ENCODE assay signal across 18 cellular contexts in genomic region chr6:156509496-156509895, GRCh38.
DNase-seq lines count a peak whose midpoint lies in the region; ATAC-seq, FAIRE-seq and TF ChIP-seq lines count a peak whose summit lies in the region.
"Had no signal": no experiment of that assay in that cellular context is flagged by ENCODE, and none has a peak within 500 bp of the region (broad histone marks: within the 10 kb centered on the region; RNA-seq: fewer than 3 reads in every experiment).

No MANE protein-coding gene starts in this region.

- H3K4me1 ChIP-seq in OCI-LY7 (ENCODE audit: insufficient read depth, low read length, poor library complexity, severe bottlenecking) (peaks cover 13% of the 10 kb centered on the region), esophagus muscularis mucosa (no peaks in the 10 kb centered on the region), heart right ventricle (peaks cover 0 to 6% (median 0%) of the 10 kb centered on the region in 9 donors)
- H3K4me1 ChIP-seq: A549, BE2C, BLaER1 had no signal

- FAIRE-seq in urothelium cell line (lab: Jason Lieb, UNC): peak; percentile 68
- FAIRE-seq: A549, GM12891 had no signal

- H3K36me3 ChIP-seq in OCI-LY7 (ENCODE audit: insufficient read depth, low read length): no peaks in the 10 kb centered on the region
- no peaks in the 10 kb centered on the region for H3K36me3 ChIP-seq in esophagus muscularis mucosa
- no peaks in the 10 kb centered on the region for H3K36me3 ChIP-seq in heart right ventricle
- H3K36me3 ChIP-seq: BE2C, BLaER1 had no signal

- POLR2A ChIA-PET in OCI-LY7 (lab: Charles Lee): interaction anchor here (0.6 to 2.2 kb wide), 3 partner anchors 10 to 133 kb away, joined by 3 to 9 read pairs (median 3); no protein-coding TSS in a partner anchor

- H4K20me1 ChIP-seq in OCI-LY7 (ENCODE audit: insufficient read depth, low read length): no peaks in the 10 kb centered on the region
- H4K20me1 ChIP-seq: BLaER1 had no signal

- CTCF ChIA-PET in OCI-LY7 (lab: Charles Lee; ENCODE audit: unreplicated experiment): no interaction called here

- H3K4me3 ChIP-seq in OCI-LY7 (ENCODE audit: low read depth, low read length, poor library complexity, severe bottlenecking) (no peak overlapping the region), esophagus muscularis mucosa (no peak overlapping the region), heart right ventricle (no peak overlapping the region)
- H3K4me3 ChIP-seq: A549, BLaER1 had no signal

- WGBS in esophagus muscularis mucosa: 86% methylated on average over 9 of the region's 9 CpGs
- WGBS in heart right ventricle, 2 donors: 85 to 91% methylated on average over 9 of the region's 9 CpGs

- no peak for TF ChIP-seq EP300 in esophagus muscularis mucosa (IDR thresholded peaks at IDR 0.05)

- no peak for DNase-seq in OCI-LY7 (ENCODE audit: low spot score)
- DNase-seq in esophagus muscularis mucosa (ENCODE audit: extremely low spot score): peak; percentile 64
- no peak for DNase-seq in urothelium cell line (ENCODE audit: low spot score)
- no peak for DNase-seq in Ammon's horn (ENCODE audit: low spot score)
- no peak for DNase-seq in heart right ventricle
- DNase-seq: AML-193; BE2C; C1 segment of cervical spinal cord; CD8-positive, alpha-beta memory T cell; COR-L47; DMS 273 treated with DMSO at 0.1 percent for 48 hours; DMS153; DMS79; DND-41 had no signal

- ATAC-seq in heart right ventricle: no peak
- ATAC-seq: A549 had no signal

- no peak overlapping the region for H2AFZ ChIP-seq in OCI-LY7 (ENCODE audit: low read length)

- H3K4me2 ChIP-seq in OCI-LY7 (ENCODE audit: low read length): peak overlapping the region; percentile 10; the same call in 1 of the 2 replicates
- H3K4me2 ChIP-seq: A549, BLaER1 had no signal

- H3K9me2 ChIP-seq in OCI-LY7 (ENCODE audit: insufficient read depth, low read length): no peaks in the 10 kb centered on the region

- no peaks in the 10 kb centered on the region for H3K79me2 ChIP-seq in OCI-LY7 (ENCODE audit: insufficient read depth, low read depth, low read length)

- no peak for TF ChIP-seq CTCF in OCI-LY7 (conservative IDR thresholded peaks at IDR 0.05; ENCODE audit: low read length)
- TF ChIP-seq CTCF in esophagus muscularis mucosa (IDR thresholded peaks at IDR 0.05): no peak
- no peak for TF ChIP-seq CTCF in heart right ventricle (IDR thresholded peaks at IDR 0.05)

- no peak for TF ChIP-seq POLR2A in esophagus muscularis mucosa (IDR thresholded peaks at IDR 0.05; ENCODE audit: low read depth)

- H3K27ac ChIP-seq in OCI-LY7 (ENCODE audit: low read depth, low read length, poor library complexity, severe bottlenecking) (no peak overlapping the region), esophagus muscularis mucosa (replicated peaks in 1 of 4) (no peak overlapping the region), heart right ventricle (no peak overlapping the region)
- H3K27ac ChIP-seq: 22Rv1, A549, BLaER1 had no signal

- no TSS peak for BruUV-seq in OCI-LY7 (replicated peaks; lab: Mats Ljungman, UMichigan)

- intact Hi-C loops in OCI-LY7 (cut with micrococcal nuclease; ENCODE audit: unreplicated experiment): no loop called here
- intact Hi-C loops in esophagus muscularis mucosa (cut with DNase I): no loop called here
- intact Hi-C loops in heart right ventricle (cut with DNase I): no loop called here

- no peaks in the 10 kb centered on the region for H3K27me3 ChIP-seq in esophagus muscularis mucosa
- H3K27me3 ChIP-seq in heart right ventricle: peaks cover 0 to 5% (median 0%) of the 10 kb centered on the region in 7 donors
- H3K27me3 ChIP-seq: BE2C, BLaER1 had no signal

- H3K9me3 ChIP-seq in OCI-LY7 (ENCODE audit: low read length) (no peaks in the 10 kb centered on the region), esophagus muscularis mucosa (no peaks in the 10 kb centered on the region), heart right ventricle (no peaks in the 10 kb centered on the region)
- H3K9me3 ChIP-seq: A549, BE2C, BLaER1 had no signal
